Comparison of ENCODE assay signal across 15 cellular contexts in the genomic region with DNA sequence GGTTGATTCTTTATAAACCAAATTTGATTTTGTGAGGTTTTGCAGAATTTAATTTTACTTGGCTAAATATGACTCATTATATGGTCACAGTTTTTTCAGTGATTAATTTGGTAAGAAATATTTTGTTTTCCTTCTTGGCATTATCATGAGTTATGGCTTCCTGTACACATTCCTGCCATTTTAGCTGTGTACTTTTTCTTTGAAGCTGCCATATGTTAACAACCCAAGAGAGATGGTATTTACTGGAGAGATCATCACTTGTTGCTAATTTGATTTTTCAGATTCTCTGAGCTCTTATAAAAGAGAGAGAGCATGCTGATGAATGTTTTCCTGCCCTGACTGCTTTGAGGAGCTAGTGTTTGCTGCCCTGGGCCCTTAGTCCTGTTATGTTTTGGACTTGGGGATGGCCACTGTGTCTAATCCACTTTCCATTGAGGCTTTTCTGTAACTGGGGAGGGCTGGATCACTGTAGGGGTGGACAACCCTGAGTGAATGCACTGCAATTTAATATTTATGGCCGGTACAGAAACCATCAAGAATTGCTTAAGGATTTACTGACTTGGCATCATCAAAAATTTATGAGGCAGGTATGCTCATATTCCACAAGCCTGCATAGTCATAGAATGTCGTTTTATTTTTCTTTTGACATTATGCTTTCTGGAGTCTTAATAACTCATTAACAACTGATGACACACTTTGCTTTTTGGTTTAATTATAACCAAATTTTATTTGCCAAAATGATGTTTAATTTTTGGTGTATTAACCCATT.
DNase-seq lines count a peak whose midpoint lies in the region; ATAC-seq, FAIRE-seq and TF ChIP-seq lines count a peak whose summit lies in the region.
"Had no signal": no experiment of that assay in that cellular context is flagged by ENCODE, and none has a peak within 500 bp of the region (broad histone marks: within the 10 kb centered on the region; RNA-seq: fewer than 3 reads in every experiment).

No MANE protein-coding gene starts in this region.

- H2AFZ ChIP-seq in mammary epithelial cell (ENCODE audit: low read depth, low read length): peak overlapping the region; percentile 71

- in situ Hi-C loops in mammary epithelial cell (cut with MboI; ENCODE audit: low sequenced_read_pairs in 2 of 2): no loop called here

- H3K9me3 ChIP-seq in mammary epithelial cell (replicated peaks; ENCODE audit: insufficient read depth, low read length): no peaks in the 10 kb centered on the region

- intact Hi-C loops in mammary epithelial cell (cut with micrococcal nuclease): no loop called here

- BruUV-seq in mammary epithelial cell (replicated peaks; lab: Mats Ljungman, UMichigan): no TSS peak

- H3K4me2 ChIP-seq in mammary epithelial cell (ENCODE audit: insufficient read depth, low read depth, low read length): peak overlapping the region; percentile 65

- H3K9ac ChIP-seq in mammary epithelial cell (ENCODE audit: insufficient read depth, low read length): no peak overlapping the region

- no peak overlapping the region for H3K4me3 ChIP-seq in AG04449 (ENCODE audit: low read depth, low read length)
- no peak overlapping the region for H3K4me3 ChIP-seq in mammary epithelial cell (replicated peaks in 1 of 3; ENCODE audit: insufficient read depth in 1 of 3, low read depth in 2 of 3, low read length in 3 of 3)
- H3K4me3 ChIP-seq: lung had no signal

- dilution Hi-C loops in mammary epithelial cell (cut with HindIII; ENCODE audit: low sequenced_read_pairs): no loop called here

- peaks cover 20% of the 10 kb centered on the region for H3K4me1 ChIP-seq in mammary epithelial cell (ENCODE audit: insufficient read depth, low read length)

- no peaks in the 10 kb centered on the region for H4K20me1 ChIP-seq in mammary epithelial cell (ENCODE audit: insufficient read depth, low read length)

- H3K79me2 ChIP-seq in mammary epithelial cell (ENCODE audit: insufficient read depth, low read length): no peaks in the 10 kb centered on the region

- peak overlapping the region; percentile 64 for H3K27ac ChIP-seq in mammary epithelial cell (ENCODE audit: insufficient read depth, low read depth, low read length)
- H3K27ac ChIP-seq: C4-2B had no signal

- CTCF ChIA-PET in AG04449 (lab: Yijun Ruan, JAX) (interaction anchor here (1.2 kb wide), 1 partner anchor 9 kb away, joined by 3 read pairs; no protein-coding TSS in a partner anchor), mammary epithelial cell (lab: Charles Lee; ENCODE audit: low non-redundant PET) (no interaction called here)

- WGBS in mammary epithelial cell (ENCODE audit: low coverage, missing lambda C conversion rate): 54% methylated on average over 2 of the region's 2 CpGs

- no peak for TF ChIP-seq CTCF in AG04449 (IDR thresholded peaks at IDR 0.05; ENCODE audit: insufficient read depth, low read length, missing control alignments)
- TF ChIP-seq CTCF in mammary epithelial cell (conservative IDR thresholded peaks at IDR 0.05 in 1 of 2, IDR thresholded peaks at IDR 0.05 in 1 of 2; ENCODE audit: extremely low read depth in 1 of 2, insufficient read depth in 1 of 2, low read depth in 1 of 2, low read length in 2 of 2): no peak

- ATAC-seq in HG03159 (IDR thresholded peaks at IDR 0.05; ENCODE audit: unreplicated experiment): no peak
- ATAC-seq in stimulated activated naive CD8-positive, alpha-beta T cell treated with anti-CD3 and anti-CD28 coated beads, Interleukin-15, Interleukin-2, amounts not matched to agents 100 U/mL and 50 U/mL, for 24 hours: no peak
- ATAC-seq: activated CD4-positive, CD25-positive, alpha-beta regulatory T cell treated with anti-CD3 and anti-CD28 coated beads, Interleukin-2, amount 50 U/mL, for 24 hours had no signal

- FAIRE-seq in HTR-8/SVneo (lab: Jason Lieb, UNC): no peak
- FAIRE-seq: H1 had no signal

- H3K36me3 ChIP-seq in mammary epithelial cell (ENCODE audit: insufficient read depth, low read length): no peaks in the 10 kb centered on the region

- POLR2A ChIA-PET in AG04449 (lab: Yijun Ruan, JAX): no interaction called here

- no peaks in the 10 kb centered on the region for H3K27me3 ChIP-seq in mammary epithelial cell (ENCODE audit: insufficient read depth, low read length)

- DNase-seq in AG04449 (ENCODE audit: low read depth, low spot score): peak; percentile 85
- DNase-seq in HTR-8/SVneo (ENCODE audit: insufficient read length, low spot score): peak; percentile 67
- peak; percentile 67 for DNase-seq in mammary epithelial cell
- DNase-seq in iris pigment epithelial cell (ENCODE audit: low read depth): peak; percentile 85
- DNase-seq in stimulated activated CD4-positive, alpha-beta T cell treated with anti-CD3 and anti-CD28 coated beads, Interleukin-2, amount 100 ng/mL, for 48 hours: no peak
- DNase-seq in stimulated activated naive CD8-positive, alpha-beta T cell treated with anti-CD3 and anti-CD28 coated beads, Interleukin-15, Interleukin-2, amounts not matched to agents 100 U/mL and 50 U/mL, for 24 hours: no peak
- no peak for DNase-seq in OCI-M1 (lab: John Stamatoyannopoulos, UW)
- DNase-seq: activated T-cell treated with anti-CD3 and anti-CD28 coated beads, Interleukin-2, amount 50 U/mL, for 48 hours; central memory CD4-positive, alpha-beta T cell; NCI-H2171 treated with DMSO at 0.1 percent for 48 hours had no signal

Comparison
In these comparisons a context has a peak if more than half of its experiments do, and no peak if none do; other contexts are left out.
1. DNase-seq: peak in AG04449 (single experiment), HTR-8/SVneo (single experiment), mammary epithelial cell (single experiment) and iris pigment epithelial cell (single experiment); none in stimulated activated CD4-positive, alpha-beta T cell treated with anti-CD3 and anti-CD28 coated beads, Interleukin-2, amount 100 ng/mL, for 48 hours (0 of 2), stimulated activated naive CD8-positive, alpha-beta T cell treated with anti-CD3 and anti-CD28 coated beads, Interleukin-15, Interleukin-2, amounts not matched to agents 100 U/mL and 50 U/mL, for 24 hours (single experiment) and OCI-M1 (single experiment).